Comparison of ENCODE assay signal across 8 cellular contexts in genomic region chr12:6450091-6450868, GRCh38. TPM values are rescaled to one million over a fixed set of nuclear protein-coding genes. Genes with fewer than 3 reads are reported as not detected.
A peak's percentile ranks its signal among the peaks of the same experiment; 100 is the strongest.
DNase-seq lines count a peak whose midpoint lies in the region; ATAC-seq and TF ChIP-seq lines count a peak whose summit lies in the region.

No MANE protein-coding gene starts in this region.

- H3K4me1 Mint-ChIP-seq in dendritic cell treated with granulocyte-macrophage colony-stimulating factor and Interleukin-4, amounts not matched to agents 40 ng/mL and 50 ng/mL, for 4 days (ENCODE audit: low read depth), result peaks cover 37% of the 10 kb centered on the region
- peaks cover 34 to 38% of the 10 kb centered on the region in 2 donors for H3K4me1 Mint-ChIP-seq in natural killer cell treated with Interleukin-12 subunit alpha and Interleukin-12 subunit beta and Interleukin-15 and Interleukin-18, amount 100 ng/mL, for 72 hours (ENCODE audit: low read depth in 2 of 2)

- H3K9me3 Mint-ChIP-seq in dendritic cell treated with granulocyte-macrophage colony-stimulating factor and Interleukin-4, amounts not matched to agents 40 ng/mL and 50 ng/mL, for 4 days, result no peaks in the 10 kb centered on the region
- H3K9me3 Mint-ChIP-seq in natural killer cell treated with Interleukin-12 subunit alpha and Interleukin-12 subunit beta and Interleukin-15 and Interleukin-18, amount 100 ng/mL, for 72 hours, result no peaks in the 10 kb centered on the region

- H3K4me3 Mint-ChIP-seq in dendritic cell treated with granulocyte-macrophage colony-stimulating factor and Interleukin-4, amounts not matched to agents 40 ng/mL and 50 ng/mL, for 4 days, result peak overlapping the region; percentile 95
- peak overlapping the region; percentile 100 for H3K4me3 Mint-ChIP-seq in natural killer cell treated with Interleukin-12 subunit alpha and Interleukin-12 subunit beta and Interleukin-15 and Interleukin-18, amount 100 ng/mL, for 72 hours

- H3K27ac Mint-ChIP-seq in dendritic cell treated with granulocyte-macrophage colony-stimulating factor and Interleukin-4, amounts not matched to agents 40 ng/mL and 50 ng/mL, for 4 days, result peak overlapping the region; percentile 99
- H3K27ac Mint-ChIP-seq in natural killer cell treated with Interleukin-12 subunit alpha and Interleukin-12 subunit beta and Interleukin-15 and Interleukin-18, amount 100 ng/mL, for 72 hours, result peak overlapping the region; percentile 100

- H3K27me3 Mint-ChIP-seq in dendritic cell treated with granulocyte-macrophage colony-stimulating factor and Interleukin-4, amounts not matched to agents 40 ng/mL and 50 ng/mL, for 4 days, result no peaks in the 10 kb centered on the region
- no peaks in the 10 kb centered on the region for H3K27me3 Mint-ChIP-seq in natural killer cell treated with Interleukin-12 subunit alpha and Interleukin-12 subunit beta and Interleukin-15 and Interleukin-18, amount 100 ng/mL, for 72 hours

- POLR2A ChIA-PET in AG04449 (lab: Yijun Ruan, JAX), result interaction anchor here (0.8 to 3.1 kb wide), 3 partner anchors 20 to 114 kb away, joined by 3 to 31 read pairs (median 4); partner anchors contain the start of gene VAMP1
- POLR2A ChIA-PET in HEK293T (lab: Yijun Ruan, JAX), result interaction anchor here (2.2 to 2.8 kb wide), 2 partner anchors 20 to 84 kb away, joined by 9 to 17 read pairs; partner anchors contain the start of genes GAPDH and VAMP1

- H3K4me3 ChIP-seq in AG04449 (ENCODE audit: low read depth, low read length) (peak overlapping the region; percentile 75), LNCaP clone FGC (ENCODE audit: low read depth, low read length) (peak overlapping the region; percentile 64)

- CTCF ChIA-PET in AG04449 (lab: Yijun Ruan, JAX), result interaction anchor here (0.8 to 8.6 kb wide), 6 partner anchors 13 to 85 kb away, joined by 3 to 97 read pairs (median 4); no protein-coding TSS in a partner anchor
- CTCF ChIA-PET in HEK293T (lab: Yijun Ruan, JAX), result interaction anchor here (0.7 to 2.2 kb wide), 3 partner anchors 15 to 115 kb away, joined by 3 to 12 read pairs (median 4); no protein-coding TSS in a partner anchor

- TF ChIP-seq CTCF in AG04449 (IDR thresholded peaks at IDR 0.05; ENCODE audit: insufficient read depth, low read length, missing control alignments) (no peak), LNCaP clone FGC (IDR thresholded peaks at IDR 0.05; ENCODE audit: control insufficient read depth, extremely low read depth, insufficient read depth) (no peak)

- peaks cover 72% of the 10 kb centered on the region for H3K36me3 Mint-ChIP-seq in dendritic cell treated with granulocyte-macrophage colony-stimulating factor and Interleukin-4, amounts not matched to agents 40 ng/mL and 50 ng/mL, for 4 days (ENCODE audit: low read depth)
- peaks cover 10% of the 10 kb centered on the region for H3K36me3 Mint-ChIP-seq in natural killer cell treated with Interleukin-12 subunit alpha and Interleukin-12 subunit beta and Interleukin-15 and Interleukin-18, amount 100 ng/mL, for 72 hours

- no peak for DNase-seq in AG04449 (ENCODE audit: low read depth, low spot score)
- no peak for DNase-seq in LNCaP clone FGC (ENCODE audit: low read depth)
- DNase-seq in natural killer cell treated with Interleukin-12 subunit alpha and Interleukin-12 subunit beta and Interleukin-15 and Interleukin-18, amount 100 ng/mL, for 72 hours (ENCODE audit: low spot score), result no peak
- no peak for DNase-seq in SIG-M5 treated with dmso at 0.1 percent for 504 hours (lab: John Stamatoyannopoulos, UW; ENCODE audit: unreplicated experiment)
- DNase-seq in NOMO-1 treated with dmso at 0.1 percent for 144 hours (lab: John Stamatoyannopoulos, UW; ENCODE audit: unreplicated experiment), result no peak
- no peak for DNase-seq in HEK293T (ENCODE audit: extremely low spot score)

- intact Hi-C loops in dendritic cell treated with granulocyte-macrophage colony-stimulating factor and Interleukin-4, amounts not matched to agents 40 ng/mL and 50 ng/mL, for 4 days (cut with micrococcal nuclease), result no loop called here

- ATAC-seq in natural killer cell treated with Interleukin-12 subunit alpha and Interleukin-12 subunit beta and Interleukin-15 and Interleukin-18, amount 100 ng/mL, for 72 hours, result no peak
- ATAC-seq in HG02571 (IDR thresholded peaks at IDR 0.05; ENCODE audit: unreplicated experiment), result no peak

TF ChIP-seq in HEK293T, 16 proteins besides CTCF, POLR2A, EP300 and RAD21:
- TF ChIP-seq CTBP1 (IDR thresholded peaks at IDR 0.05; ENCODE audit: borderline replicate concordance) (no peak), ZNF384 (IDR thresholded peaks at IDR 0.05) (no peak), SUZ12 (IDR thresholded peaks at IDR 0.05) (no peak), ARNT (IDR thresholded peaks at IDR 0.05) (no peak), BHLHE40 (IDR thresholded peaks at IDR 0.05; ENCODE audit: borderline replicate concordance) (no peak), TARDBP (IDR thresholded peaks at IDR 0.05) (no peak), PKNOX1 (IDR thresholded peaks at IDR 0.05) (no peak), SP1 (IDR thresholded peaks at IDR 0.05) (no peak), FOXK2 (IDR thresholded peaks at IDR 0.05) (no peak), L3MBTL2 (conservative IDR thresholded peaks at IDR 0.05) (no peak), HDGF (IDR thresholded peaks at IDR 0.05; ENCODE audit: borderline replicate concordance) (no peak), ELF4 (IDR thresholded peaks at IDR 0.05) (no peak), FOXM1 (IDR thresholded peaks at IDR 0.05; ENCODE audit: borderline replicate concordance) (no peak), LEF1 (IDR thresholded peaks at IDR 0.05; ENCODE audit: borderline replicate concordance) (no peak), NFRKB (IDR thresholded peaks at IDR 0.05) (no peak), FOXA1 (IDR thresholded peaks at IDR 0.05) (no peak)

RNA-seq across cellular contexts. Expression of gene TAPBPL, which starts 1.6 kb away (rescaled TPM):
- total RNA-seq in natural killer cell treated with Interleukin-12 subunit alpha and Interleukin-12 subunit beta and Interleukin-15 and Interleukin-18, amount 100 ng/mL, for 72 hours, result 10 to 100 TPM; 24.6 to 26.3 TPM

RNA-seq across cellular contexts. Expression of gene CD27, which starts 5.5 kb away (rescaled TPM):
- total RNA-seq in natural killer cell treated with Interleukin-12 subunit alpha and Interleukin-12 subunit beta and Interleukin-15 and Interleukin-18, amount 100 ng/mL, for 72 hours, result 1 to 10 TPM; 2.1 to 2.2 TPM

RNA-seq across cellular contexts. Expression of gene VAMP1, which starts 20.2 kb away (rescaled TPM):
- 10 to 100 TPM; 24.1 to 36.8 TPM for total RNA-seq in natural killer cell treated with Interleukin-12 subunit alpha and Interleukin-12 subunit beta and Interleukin-15 and Interleukin-18, amount 100 ng/mL, for 72 hours

RNA-seq across cellular contexts. Expression of gene MRPL51, which starts 42.8 kb away (rescaled TPM):
- 100 to 1,000 TPM; 200 to 217 TPM for total RNA-seq in natural killer cell treated with Interleukin-12 subunit alpha and Interleukin-12 subunit beta and Interleukin-15 and Interleukin-18, amount 100 ng/mL, for 72 hours

RNA-seq across cellular contexts. Expression of gene NCAPD2, which starts 43.6 kb away (rescaled TPM):
- total RNA-seq in natural killer cell treated with Interleukin-12 subunit alpha and Interleukin-12 subunit beta and Interleukin-15 and Interleukin-18, amount 100 ng/mL, for 72 hours, result 100 to 1,000 TPM in 1 of 2 donors, 10 to 100 TPM in 1; 73.4 to 131 TPM
